21 cellular contexts compared by ENCODE assay signal in the genomic region with DNA sequence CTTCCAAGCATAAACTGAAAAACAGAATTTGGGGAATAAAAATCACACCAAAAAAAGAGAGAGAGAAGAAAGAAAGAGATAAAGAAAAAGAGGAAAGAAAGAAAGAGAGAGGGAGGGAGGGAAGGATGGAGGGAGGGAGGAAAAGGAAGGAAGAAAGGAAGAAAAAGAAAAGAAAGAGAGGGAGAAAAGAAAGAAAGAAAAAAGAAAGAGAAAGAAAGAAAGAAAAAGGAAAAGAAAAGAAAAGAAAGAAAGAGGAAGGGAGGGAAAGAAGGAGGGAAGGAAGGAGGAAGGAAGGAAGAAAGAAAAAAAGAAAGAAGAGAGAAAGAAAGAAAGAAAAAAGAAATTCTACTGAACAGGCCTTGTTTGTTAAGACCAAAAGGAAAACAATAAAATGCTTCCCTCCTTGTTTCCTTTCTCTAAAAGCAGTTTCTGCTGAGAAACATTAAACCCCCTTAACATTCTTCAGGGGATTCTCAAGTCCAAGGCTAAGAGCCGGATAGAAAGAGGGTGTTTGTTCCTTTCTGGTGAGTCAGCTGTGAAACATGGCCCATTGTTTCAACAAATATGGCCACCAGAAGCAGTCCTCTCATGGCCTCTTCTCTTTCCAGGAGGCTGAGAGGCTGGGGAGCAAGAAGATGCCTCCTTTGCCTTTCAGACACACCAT. TPM values are rescaled to one million over a fixed set of nuclear protein-coding genes. Genes with fewer than 3 reads are reported as not detected.
DNase-seq lines count a peak whose midpoint lies in the region; ATAC-seq and TF ChIP-seq lines count a peak whose summit lies in the region.
"Had no signal": no experiment of that assay in that cellular context is flagged by ENCODE, and none has a peak within 500 bp of the region (broad histone marks: within the 10 kb centered on the region; RNA-seq: fewer than 3 reads in every experiment).

No MANE protein-coding gene starts in this region.

- H3K9me3 ChIP-seq in IMR-90 (ENCODE audit: control insufficient read depth, insufficient read depth, low read length): peaks cover 2% of the 10 kb centered on the region; the same call in 1 of the 2 replicates
- H3K9me3 ChIP-seq: BE2C, ovary, suprapubic skin had no signal

- no peak overlapping the region for H3K56ac ChIP-seq in IMR-90 (ENCODE audit: extremely low read depth, insufficient read depth, low read length)

- no peaks in the 10 kb centered on the region for H3K36me3 ChIP-seq in IMR-90 (ENCODE audit: control insufficient read depth, insufficient read depth, low read length)
- H3K36me3 ChIP-seq: BE2C, ovary, suprapubic skin had no signal

- POLR2A ChIA-PET in IMR-90 (lab: Charles Lee; ENCODE audit: unreplicated experiment): no interaction called here

- no peak for TF ChIP-seq POLR2A in IMR-90 (IDR thresholded peaks at IDR 0.05; ENCODE audit: low read depth, low read length)

- ATAC-seq in IMR-90 (ENCODE audit: low read depth) (peak; percentile 32; the same call in 1 of the 2 replicates), HG02763 (IDR thresholded peaks at IDR 0.05; ENCODE audit: unreplicated experiment) (no peak)
- ATAC-seq: activated naive CD8-positive, alpha-beta T cell treated with anti-CD3 and anti-CD28 coated beads, Interleukin-2, amount 50 U/mL, for 24 hours; left cardiac atrium had no signal

- H3K14ac ChIP-seq in IMR-90 (replicated peaks; ENCODE audit: low read depth, low read length): no peak overlapping the region

- no peaks in the 10 kb centered on the region for H4K20me1 ChIP-seq in IMR-90 (ENCODE audit: insufficient read depth, low read length)

- H3K9me1 ChIP-seq in IMR-90 (ENCODE audit: insufficient read depth, low read length): no peaks in the 10 kb centered on the region

- no peak overlapping the region for H3K4me2 ChIP-seq in IMR-90 (ENCODE audit: low read depth, low read length)

- H2AK5ac ChIP-seq in IMR-90 (ENCODE audit: low read depth, low read length): no peak overlapping the region

- H3K27ac ChIP-seq in IMR-90 (ENCODE audit: insufficient read depth, low read length): no peak overlapping the region
- H3K27ac ChIP-seq: ovary, suprapubic skin, VCaP had no signal

- H3K79me1 ChIP-seq in IMR-90 (ENCODE audit: low read depth in 1 of 2, low read length in 2 of 2): no peaks in the 10 kb centered on the region

- DNase-seq in EH (ENCODE audit: low read depth) (peak; percentile 54), IMR-90 (peak; percentile 58), dermis blood vessel endothelial cell (peak; percentile 12), renal cortical epithelial cell (ENCODE audit: low read depth) (peak; percentile 41), AML-193 (lab: John Stamatoyannopoulos, UW) (no peak), NCI-H82 (lab: John Stamatoyannopoulos, UW) (no peak)
- DNase-seq: activated naive CD8-positive, alpha-beta T cell treated with anti-CD3 and anti-CD28 coated beads, Interleukin-2, amount 50 U/mL, for 24 hours; BE2C; effector CD4-positive, alpha-beta T cell; GOT3; left cardiac atrium; NCI-H146; NCI-H345; NK-92 treated with Interleukin-12 subunit alpha and Interleukin-12 subunit beta, amount 100 ng/mL, for 24 hours; ovary; stimulated activated CD4-positive, alpha-beta T cell treated with anti-CD3 and anti-CD28 coated beads, Interleukin-2, amount 100 ng/mL, for 48 hours had no signal

- peak overlapping the region; percentile 63 for H2BK5ac ChIP-seq in IMR-90 (ENCODE audit: low read depth, low read length, poor library complexity, severe bottlenecking)

- BruUV-seq in IMR-90 (replicated peaks; lab: Mats Ljungman, UMichigan): no TSS peak

- no peaks in the 10 kb centered on the region; the same call in 1 of the 2 replicates for H3K4me1 ChIP-seq in IMR-90 (ENCODE audit: control insufficient read depth, insufficient read depth, low read length)

- H4K5ac ChIP-seq in IMR-90 (ENCODE audit: low read depth, low read length): no peak overlapping the region

- peak overlapping the region; percentile 62; the same call in 1 of the 2 replicates for H4K91ac ChIP-seq in IMR-90 (ENCODE audit: insufficient read depth, low read depth, low read length)

- H2AFZ ChIP-seq in IMR-90 (replicated peaks; ENCODE audit: low read length, poor library complexity): no peak overlapping the region

- peak overlapping the region; percentile 41 for H3K18ac ChIP-seq in IMR-90 (ENCODE audit: low read depth, low read length)

- H3K4me3 ChIP-seq in IMR-90 (ENCODE audit: insufficient read depth, low read depth, low read length): no peak overlapping the region
- H3K4me3 ChIP-seq: ovary, suprapubic skin had no signal

- H3K4ac ChIP-seq in IMR-90 (ENCODE audit: low read depth, low read length): no peak overlapping the region

- in situ Hi-C loops in IMR-90 (cut with MboI; ENCODE audit: low sequenced_read_pairs): no loop called here

- intact Hi-C loops in IMR-90 (cut with micrococcal nuclease): no loop called here

- CTCF ChIA-PET in IMR-90 (lab: Yijun Ruan, JAX): no interaction called here

- no peak overlapping the region for H3K23ac ChIP-seq in IMR-90 (ENCODE audit: low read depth, low read length)

- no peak for TF ChIP-seq RAD21 in IMR-90 (IDR thresholded peaks at IDR 0.05; ENCODE audit: low read length)

- WGBS in IMR-90 (ENCODE audit: extremely low coverage in 2 of 2, insufficient read length in 1 of 2), 2 experiments: no CpG with 5 or more reads among the region's 1 CpG

- dilution Hi-C loops in IMR-90 (cut with HindIII; ENCODE audit: low sequenced_read_pairs, unreplicated experiment): no loop called here

- no peak overlapping the region for H4K8ac ChIP-seq in IMR-90 (ENCODE audit: low read depth in 2 of 2, low read length in 2 of 2)

- no peak overlapping the region for H2BK20ac ChIP-seq in IMR-90 (ENCODE audit: low read depth, low read length)

- 0 out of 2 replicates have a peak overlapping the region, but pooled peaks have one; percentile 26 for H2BK120ac ChIP-seq in IMR-90 (ENCODE audit: low read depth, low read length)

- H3K27me3 ChIP-seq in IMR-90 (ENCODE audit: control insufficient read depth, insufficient read depth, low read length): no peaks in the 10 kb centered on the region
- H3K27me3 ChIP-seq: BE2C, ovary, suprapubic skin had no signal

- no peak overlapping the region for H3K9ac ChIP-seq in IMR-90 (ENCODE audit: low read depth, low read length)

- H2BK15ac ChIP-seq in IMR-90 (ENCODE audit: low read depth, low read length): no peak overlapping the region

- no peak for TF ChIP-seq CTCF in IMR-90 (conservative IDR thresholded peaks at IDR 0.05; ENCODE audit: low read depth, low read length)

- no peak overlapping the region for H2AK9ac ChIP-seq in IMR-90 (replicated peaks; ENCODE audit: low read depth, low read length, poor library complexity)

TF ChIP-seq in IMR-90, 13 proteins besides CTCF, POLR2A, EP300 and RAD21:
- TF ChIP-seq RFX5 (IDR thresholded peaks at IDR 0.05; ENCODE audit: low read depth, low read length) (no peak), MAZ (IDR thresholded peaks at IDR 0.05; ENCODE audit: borderline replicate concordance, low read depth, low read length) (no peak), CEBPB (IDR thresholded peaks at IDR 0.05; ENCODE audit: low read depth, low read length) (no peak), CHD1 (IDR thresholded peaks at IDR 0.05; ENCODE audit: low read depth, low read length) (no peak), RCOR1 (IDR thresholded peaks at IDR 0.05; ENCODE audit: insufficient replicate concordance, low read length) (no peak), BHLHE40 (IDR thresholded peaks at IDR 0.05; ENCODE audit: low read depth, low read length) (no peak), NFE2L2 (IDR thresholded peaks at IDR 0.05; ENCODE audit: low read depth, low read length) (no peak), FOS (IDR thresholded peaks at IDR 0.05; ENCODE audit: low read depth, low read length) (no peak)
- TF ChIP-seq, protein P1, sequence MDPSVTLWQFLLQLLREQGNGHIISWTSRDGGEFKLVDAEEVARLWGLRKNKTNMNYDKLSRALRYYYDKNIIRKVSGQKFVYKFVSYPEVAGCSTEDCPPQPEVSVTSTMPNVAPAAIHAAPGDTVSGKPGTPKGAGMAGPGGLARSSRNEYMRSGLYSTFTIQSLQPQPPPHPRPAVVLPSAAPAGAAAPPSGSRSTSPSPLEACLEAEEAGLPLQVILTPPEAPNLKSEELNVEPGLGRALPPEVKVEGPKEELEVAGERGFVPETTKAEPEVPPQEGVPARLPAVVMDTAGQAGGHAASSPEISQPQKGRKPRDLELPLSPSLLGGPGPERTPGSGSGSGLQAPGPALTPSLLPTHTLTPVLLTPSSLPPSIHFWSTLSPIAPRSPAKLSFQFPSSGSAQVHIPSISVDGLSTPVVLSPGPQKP (IDR thresholded peaks at IDR 0.05; ENCODE audit: borderline replicate concordance, low read depth, low read length): no peak

RNA-seq across cellular contexts. Expression of a gene that starts 46.9 kb away (rescaled TPM):
- total RNA-seq in IMR-90 (2012; rRNA removed) (11.5 and 13.1 TPM in 2 replicates), dermis blood vessel endothelial cell (9.9 and 10.3 TPM in 2 replicates), renal cortical epithelial cell (8.5 and 14.9 TPM in 2 replicates)
- polyA plus RNA-seq in IMR-90 (2012; rRNA removed): 3.0 and 3.5 TPM in 2 replicates
- 0.66 and 0.91 TPM in 2 replicates for polyA plus RNA-seq in IMR-90 (2012; cell fraction: cytosol; rRNA removed)
- 0.78 and 3.5 TPM in 2 replicates for polyA plus RNA-seq in IMR-90 (2012; cell fraction: nucleus; rRNA removed; ENCODE audit: low replicate concordance)

RNA-seq across cellular contexts. Expression of a gene that starts 52.7 kb away (rescaled TPM):
- total RNA-seq in IMR-90 (2012; rRNA removed) (not detected in 2 replicates), dermis blood vessel endothelial cell (not detected in 2 replicates), renal cortical epithelial cell (not detected in 2 replicates)
- not detected in 2 replicates for polyA plus RNA-seq in IMR-90 (2012; rRNA removed)
- polyA plus RNA-seq in IMR-90 (2012; cell fraction: cytosol; rRNA removed): not detected in 2 replicates
- polyA plus RNA-seq in IMR-90 (2012; cell fraction: nucleus; rRNA removed; ENCODE audit: low replicate concordance): not detected in 2 replicates
- total RNA-seq: cardiac septum; left cardiac atrium; ovary; suprapubic skin; T-helper 1 cell treated with Interleukin-12 subunit alpha and Interleukin-12 subunit beta and Interleukin-4 antibody, amounts not matched to agents 30 ng/mL and 1 ng/mL, for 36 hours had no signal

Comparison
In these comparisons a context has a peak if more than half of its experiments do, and no peak if none do; other contexts are left out.
1. DNase-seq: peak in EH (single experiment), IMR-90 (single experiment), dermis blood vessel endothelial cell (single experiment) and renal cortical epithelial cell (single experiment); none in AML-193 (0 of 2) and NCI-H82 (single experiment).